In the genomic region with DNA sequence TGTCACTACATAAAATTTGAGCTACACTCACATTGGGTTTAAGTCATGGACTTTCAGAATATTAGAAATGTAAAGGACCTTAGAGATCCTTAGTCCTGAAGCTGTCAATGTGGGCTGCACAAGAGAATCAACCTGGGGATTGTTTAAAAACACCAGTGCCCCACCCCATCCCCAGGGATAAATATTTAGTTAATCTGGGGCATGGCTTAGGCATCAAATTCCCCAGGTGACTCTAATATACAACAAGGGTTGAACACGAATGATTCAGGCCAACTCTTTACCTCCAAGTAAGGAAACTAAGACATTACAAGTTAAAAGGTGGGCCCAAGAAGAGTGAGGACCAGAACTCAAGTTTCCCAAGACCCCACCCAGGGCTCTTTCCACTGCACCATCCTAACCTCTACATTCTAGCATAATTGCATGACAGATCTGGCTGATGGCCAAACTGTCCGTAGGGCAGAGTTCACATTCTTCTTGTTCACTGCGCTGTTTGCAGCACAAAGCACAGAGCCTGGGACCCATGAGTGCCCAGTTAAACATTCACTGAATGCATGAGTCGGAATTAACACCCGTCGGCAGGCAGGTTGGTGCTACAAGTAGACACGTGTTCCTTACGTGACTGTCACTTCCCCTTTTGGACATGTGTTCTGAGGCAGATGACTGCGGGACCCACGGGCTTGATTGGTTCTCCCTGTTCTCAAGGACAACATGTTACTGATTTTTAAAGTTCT, we compare ENCODE assay signal across 8 cellular contexts. TPM values are rescaled to one million over a fixed set of nuclear protein-coding genes. Genes with fewer than 3 reads are reported as not detected.
DNase-seq lines count a peak whose midpoint lies in the region; ATAC-seq and TF ChIP-seq lines count a peak whose summit lies in the region.

No MANE protein-coding gene starts in this region.

- no peaks in the 10 kb centered on the region for H3K9me3 ChIP-seq in MM.1S (replicated peaks; ENCODE audit: insufficient read depth, low read length)

- no peaks in the 10 kb centered on the region for H4K20me1 ChIP-seq in MM.1S (ENCODE audit: insufficient read depth, low read length)

- H3K79me2 ChIP-seq in MM.1S (ENCODE audit: low read length): 0 out of 2 replicates have a peak, but pooled peaks cover 9% of the 10 kb centered on the region

- peaks cover 11% of the 10 kb centered on the region for H3K4me1 ChIP-seq in MM.1S (ENCODE audit: low read length)

- TF ChIP-seq CTCF in epithelial cell of proximal tubule (conservative IDR thresholded peaks at IDR 0.05; ENCODE audit: low read depth, low read length) (no peak), MM.1S (IDR thresholded peaks at IDR 0.05; ENCODE audit: low read length) (no peak)

- H3K4me2 ChIP-seq in MM.1S (ENCODE audit: low read depth, low read length): no peak overlapping the region

- H3K27me3 ChIP-seq in MM.1S (replicated peaks; ENCODE audit: insufficient read depth, low read length): no peaks in the 10 kb centered on the region

- DNase-seq in HT-29 (ENCODE audit: low spot score): peak; percentile 87
- peak; percentile 98 for DNase-seq in epithelial cell of proximal tubule (ENCODE audit: low read depth)
- no peak for DNase-seq in cerebellum (ENCODE audit: low spot score)
- DNase-seq in MM.1S: no peak
- no peak for DNase-seq in inferior parietal cortex (ENCODE audit: extremely low spot score)
- DNase-seq in NCI-H2196 (lab: John Stamatoyannopoulos, UW; ENCODE audit: unreplicated experiment): no peak

- H3K9ac ChIP-seq in MM.1S (ENCODE audit: low read length): no peak overlapping the region

- H3K9me2 ChIP-seq in MM.1S (replicated peaks; ENCODE audit: insufficient read depth, low read length): no peaks in the 10 kb centered on the region

- ATAC-seq in GM18505 (IDR thresholded peaks at IDR 0.05; ENCODE audit: unreplicated experiment): peak; percentile 92
- ATAC-seq in GM21526 (IDR thresholded peaks at IDR 0.05; ENCODE audit: low FRiP score, unreplicated experiment): peak; percentile 69

- no peak overlapping the region for H3K4me3 ChIP-seq in epithelial cell of proximal tubule (ENCODE audit: low read depth, low read length)
- no peak overlapping the region for H3K4me3 ChIP-seq in MM.1S (ENCODE audit: low read length)

- H2AFZ ChIP-seq in MM.1S (ENCODE audit: low read length): no peak overlapping the region

- H3F3A ChIP-seq in MM.1S (ENCODE audit: insufficient read depth, low read length): no peaks in the 10 kb centered on the region

- H3K36me3 ChIP-seq in MM.1S (replicated peaks; ENCODE audit: insufficient read depth, low read length): no peaks in the 10 kb centered on the region; the same call in 1 of the 2 replicates

- no peak overlapping the region for H3K27ac ChIP-seq in MM.1S (ENCODE audit: low read length)

- TF ChIP-seq POLR2A in GM18505 (IDR thresholded peaks at IDR 0.05; ENCODE audit: borderline replicate concordance, extremely low read depth, insufficient read depth, insufficient read length): no peak

RNA-seq across cellular contexts. Expression of a gene that starts 25.2 kb away (rescaled TPM):
- total RNA-seq in HT-29 (2014; rRNA removed; shearing (Covaris generic)): 14.8 and 14.9 TPM in 2 replicates
- total RNA-seq in epithelial cell of proximal tubule (56.5 and 59.2 TPM in 2 replicates), cerebellum (94.8 TPM)

Comparison
In these comparisons a context has a peak if more than half of its experiments do, and no peak if none do; other contexts are left out.
1. DNase-seq: peak in HT-29 (single experiment) and epithelial cell of proximal tubule (single experiment); none in cerebellum (single experiment), MM.1S (single experiment), inferior parietal cortex (single experiment) and NCI-H2196 (single experiment).